24 cellular contexts compared by ENCODE assay signal in genomic region chrX:40057405-40057804, GRCh38. TPM values are rescaled to one million over a fixed set of nuclear protein-coding genes. Genes with fewer than 3 reads are reported as not detected.
DNase-seq lines count a peak whose midpoint lies in the region; ATAC-seq and TF ChIP-seq lines count a peak whose summit lies in the region.
"Had no signal": no experiment of that assay in that cellular context is flagged by ENCODE, and none has a peak within 500 bp of the region (broad histone marks: within the 10 kb centered on the region; RNA-seq: fewer than 3 reads in every experiment).

No MANE protein-coding gene starts in this region.

- H2BK12ac ChIP-seq in H9 (ENCODE audit: insufficient read length, low read depth, low read length) = no peak overlapping the region

- peaks cover 75 to 100% (median 84%) of the 10 kb centered on the region in 3 experiments for H3K36me3 Mint-ChIP-seq in H9 (ENCODE audit: insufficient read depth in 1 of 3, low read depth in 3 of 3)
- peaks cover 62% of the 10 kb centered on the region for H3K36me3 Mint-ChIP-seq in nephron progenitor cell (ENCODE audit: low read depth)

- H3K23ac ChIP-seq in H9 (ENCODE audit: insufficient read length, low read depth, low read length) = no peak overlapping the region

- H4K20me1 ChIP-seq in H9 (ENCODE audit: control insufficient read depth, insufficient read depth, insufficient read length) = peaks cover 3% of the 10 kb centered on the region

- H3K18ac ChIP-seq in H9 (ENCODE audit: insufficient read length, low read depth, low read length) = no peak overlapping the region

- H2BK15ac ChIP-seq in H9 (ENCODE audit: low read depth, low read length) = no peak overlapping the region

- no peak overlapping the region for H3K27ac ChIP-seq in H9 (ENCODE audit: insufficient read length, low read depth, low read length)
- no peak overlapping the region for H3K27ac ChIP-seq in VCaP
- H3K27ac ChIP-seq in foreskin keratinocyte = no peak overlapping the region
- H3K27ac ChIP-seq: heart right ventricle, right lobe of liver, testis, uterus had no signal

- H3K27me3 ChIP-seq in H9 (ENCODE audit: insufficient read depth, low read length) (no peaks in the 10 kb centered on the region), foreskin keratinocyte (no peaks in the 10 kb centered on the region)
- H3K27me3 ChIP-seq: heart right ventricle, right lobe of liver, testis, uterus had no signal

- H3K14ac ChIP-seq in H9 (ENCODE audit: insufficient read depth, low read length) = no peak overlapping the region

- H3K79me1 ChIP-seq in H9 (ENCODE audit: insufficient read depth, low read depth, low read length, poor library complexity, severe bottlenecking) = no peaks in the 10 kb centered on the region

- peak; percentile 17 for TF ChIP-seq CTCF in GM12864 (IDR thresholded peaks at IDR 0.05; ENCODE audit: low read depth, low read length, missing control alignments)
- peak; percentile 52 for TF ChIP-seq CTCF in H9 (conservative IDR thresholded peaks at IDR 0.05)
- 0 out of 2 replicates have a peak, but pooled peaks have one; percentile 10 for TF ChIP-seq CTCF in VCaP (conservative IDR thresholded peaks at IDR 0.05)
- peak; percentile 29 for TF ChIP-seq CTCF in foreskin keratinocyte (conservative IDR thresholded peaks at IDR 0.05)
- TF ChIP-seq CTCF in nephron progenitor cell (IDR thresholded peaks at IDR 0.05) = no peak

- no peak overlapping the region for H3T11ph ChIP-seq in H9 (ENCODE audit: low read length)

- H4K91ac ChIP-seq in H9 (ENCODE audit: insufficient read length, low read depth, low read length) = no peak overlapping the region

- no peak overlapping the region for H2AK5ac ChIP-seq in H9 (ENCODE audit: insufficient read length, low read length)

- H3K4me3 ChIP-seq in GM12864 (ENCODE audit: low read depth, low read length) = no peak overlapping the region
- H3K4me3 ChIP-seq: heart right ventricle, right lobe of liver, testis, uterus had no signal

- H2AFZ ChIP-seq in H9 (ENCODE audit: low read length) = no peak overlapping the region

- no peak for ATAC-seq in foreskin keratinocyte

- peaks cover 2% of the 10 kb centered on the region for H3K4me1 ChIP-seq in H9 (ENCODE audit: insufficient read depth, low read length)
- H3K4me1 ChIP-seq in foreskin keratinocyte = peaks cover 8% of the 10 kb centered on the region
- H3K4me1 ChIP-seq: heart right ventricle, right lobe of liver, testis, uterus had no signal

- no peak overlapping the region for H3K4ac ChIP-seq in H9 (ENCODE audit: low read depth, low read length)

- H3K9ac ChIP-seq in H9 (ENCODE audit: extremely low read depth, insufficient read length, low read length) = no peak overlapping the region

- no peak overlapping the region for H3K56ac ChIP-seq in H9 (ENCODE audit: insufficient read length, low read depth, low read length)

- H2BK120ac ChIP-seq in H9 (ENCODE audit: low read depth, low read length, poor library complexity, severe bottlenecking) = no peak overlapping the region

- no peaks in the 10 kb centered on the region for H3K79me2 ChIP-seq in H9 (ENCODE audit: insufficient read depth, low read length)

- H2BK20ac ChIP-seq in H9 (ENCODE audit: low read depth, low read length, poor library complexity, severe bottlenecking) = no peak overlapping the region

- H3K4me1 Mint-ChIP-seq in H9 (peaks cover 0 to 4% of the 10 kb centered on the region in 2 experiments; a peak in 3 of 4 replicates), nephron progenitor cell (peaks cover 16% of the 10 kb centered on the region)

- H3K23me2 ChIP-seq in H9 (ENCODE audit: insufficient read length, low read depth, low read length, poor library complexity, severe bottlenecking) = no peaks in the 10 kb centered on the region

- no peak overlapping the region for H3K4me2 ChIP-seq in H9 (ENCODE audit: insufficient read depth, insufficient read length, low read length)

- H3K4me3 Mint-ChIP-seq in H9 (no peak overlapping the region), nephron progenitor cell (no peak overlapping the region)
- H3K4me3 Mint-ChIP-seq: activated CD4-positive, alpha-beta memory T cell treated with anti-CD3 and anti-CD28 coated beads for 36 hours; CD4-positive, alpha-beta T cell; neural crest cell had no signal

- H4K8ac ChIP-seq in H9 (replicated peaks; ENCODE audit: insufficient read length, low read depth, low read length) = no peak overlapping the region

- H4K5ac ChIP-seq in H9 (ENCODE audit: insufficient read length, low read depth, low read length) = no peak overlapping the region

- H2BK5ac ChIP-seq in H9 (ENCODE audit: insufficient read length, low read length) = no peak overlapping the region

- DNase-seq in GM12864 (ENCODE audit: low read depth) (no peak), H9 (no peak), foreskin keratinocyte (no peak), dedifferentiated amniotic fluid mesenchymal stem cell (ENCODE audit: extremely low spot score) (no peak), nephron progenitor cell (no peak), activated gamma-delta T cell (lab: John Stamatoyannopoulos, UW) (no peak)
- DNase-seq: activated CD4-positive, alpha-beta memory T cell treated with anti-CD3 and anti-CD28 coated beads for 36 hours; activated naive CD4-positive, alpha-beta T cell; activated T-cell treated with anti-CD3 and anti-CD28 coated beads for 4 hours; CD4-positive, alpha-beta T cell; cortex of kidney; DMS 273 treated with DMSO at 0.1 percent for 48 hours; heart right ventricle; mammary epithelial cell; NCI-H187 treated with DMSO at 0.1 percent for 48 hours; NCI-H526 treated with DMSO at 0.1 percent for 48 hours; posterior cingulate gyrus; right lobe of liver; stimulated activated CD4-positive, alpha-beta T cell treated with anti-CD3 and anti-CD28 coated beads, Interleukin-4, amount 100 ng/mL, for 4 hours; stimulated activated naive CD4-positive, alpha-beta T cell treated with Interleukin-2 at 50 U/mL for 16 hours; testis; uterus had no signal

- H3K27me3 Mint-ChIP-seq in H9 (ENCODE audit: low read depth) (no peaks in the 10 kb centered on the region), nephron progenitor cell (ENCODE audit: low read depth, poor library complexity) (no peaks in the 10 kb centered on the region)
- H3K27me3 Mint-ChIP-seq: activated CD4-positive, alpha-beta memory T cell treated with anti-CD3 and anti-CD28 coated beads for 36 hours; CD4-positive, alpha-beta T cell had no signal

- no CpG with 5 or more reads among the region's 9 CpGs for WGBS in H9 (ENCODE audit: extremely low coverage, insufficient read length, low lambda C conversion rate)

- peaks cover 14% of the 10 kb centered on the region for H3K9me3 ChIP-seq in H9 (ENCODE audit: control insufficient read depth, low read depth, low read length)
- H3K9me3 ChIP-seq: right lobe of liver, testis, uterus had no signal

- H3K9me3 Mint-ChIP-seq in H9 = peaks cover 64 to 80% of the 10 kb centered on the region in 2 experiments
- peaks cover 33% of the 10 kb centered on the region for H3K9me3 Mint-ChIP-seq in nephron progenitor cell
- H3K9me3 Mint-ChIP-seq: CD4-positive, alpha-beta T cell had no signal

- H3K27ac Mint-ChIP-seq in H9 (no peak overlapping the region), nephron progenitor cell (no peak overlapping the region)
- H3K27ac Mint-ChIP-seq: activated CD4-positive, alpha-beta memory T cell treated with anti-CD3 and anti-CD28 coated beads for 36 hours; CD4-positive, alpha-beta T cell had no signal

RNA-seq across cellular contexts. Expression of gene BCOR, which starts 40.4 kb away (rescaled TPM):
- total RNA-seq in H9 (2021) = 126 and 134 TPM in 2 replicates
- total RNA-seq in foreskin keratinocyte = 20.4 and 22.5 TPM in 2 replicates
- 6.7 and 6.8 TPM in 2 replicates for polyA plus RNA-seq in foreskin keratinocyte
